ENCODE assay signal across 23 cellular contexts in the genomic region with DNA sequence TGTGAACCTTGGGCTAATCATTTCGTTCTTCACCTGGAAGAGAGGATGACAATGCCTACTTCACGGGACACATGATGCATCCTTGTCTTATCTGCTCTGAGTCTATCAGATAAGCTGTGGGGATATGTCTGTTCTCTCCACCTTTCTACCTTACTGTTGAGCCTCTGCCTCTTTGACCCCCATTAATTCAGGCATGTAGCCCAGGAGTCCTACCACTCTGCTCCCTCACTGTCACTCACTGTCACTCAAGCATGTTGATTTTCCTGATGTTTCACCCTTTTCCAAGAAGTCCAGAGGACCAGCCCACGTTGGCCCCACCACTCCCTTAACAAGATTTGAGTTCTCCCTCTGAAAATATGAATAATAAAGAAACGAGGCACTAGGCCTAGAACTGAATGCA.
"Had no signal": no experiment of that assay in that cellular context is flagged by ENCODE, and none has a peak within 500 bp of the region (broad histone marks: within the 10 kb centered on the region; RNA-seq: fewer than 3 reads in every experiment).

No MANE protein-coding gene starts in this region.

- H3K9me3 ChIP-seq: left lung, sigmoid colon, testis had no signal

- H3K27ac Mint-ChIP-seq: activated B cell treated with CpG ODN at 0.5 μM for 24 hours; activated CD4-positive, alpha-beta T cell treated with anti-CD3 and anti-CD28 coated beads for 36 hours; activated naive CD8-positive, alpha-beta T cell treated with anti-CD3 and anti-CD28 coated beads, Interleukin-2, amount 10 ng/mL, durations not matched to agents 7 days and 5 days had no signal

- H3K27ac ChIP-seq: foreskin keratinocyte, hepatocyte, sigmoid colon, testis had no signal

- H3K4me3 Mint-ChIP-seq: activated CD4-positive, alpha-beta T cell treated with anti-CD3 and anti-CD28 coated beads for 36 hours; activated naive CD8-positive, alpha-beta T cell treated with anti-CD3 and anti-CD28 coated beads, Interleukin-2, amount 10 ng/mL, durations not matched to agents 7 days and 5 days; natural killer cell had no signal

- H3K27me3 ChIP-seq: testis had no signal

- H3K4me3 ChIP-seq: hepatocyte, lung, sigmoid colon, testis had no signal

- H3K9me3 Mint-ChIP-seq: activated B cell treated with CpG ODN at 0.5 μM for 24 hours; activated naive CD8-positive, alpha-beta T cell treated with anti-CD3 and anti-CD28 coated beads, Interleukin-2, amount 10 ng/mL, durations not matched to agents 7 days and 5 days; natural killer cell had no signal

- H3K36me3 ChIP-seq: left lung, sigmoid colon had no signal

- DNase-seq: activated B cell treated with CpG ODN at 0.5 μM for 24 hours; activated CD4-positive, alpha-beta T cell treated with anti-CD3 and anti-CD28 coated beads for 36 hours; activated CD4-positive, alpha-beta T cell treated with anti-CD3 and anti-CD28 coated beads, Interleukin-2, amount 50 U/mL, for 48 hours; activated naive CD4-positive, alpha-beta T cell treated with Interleukin-2 at 50 U/mL for 16 hours; activated naive CD8-positive, alpha-beta T cell treated with anti-CD3 and anti-CD28 coated beads, Interleukin-2, amount 10 ng/mL, durations not matched to agents 7 days and 5 days; activated T-cell treated with anti-CD3 and anti-CD28 coated beads, Interleukin-2, amount 50 U/mL, for 48 hours; amniotic stem cell; cerebellar nuclear complex; cortex of kidney; foreskin keratinocyte; kidney glomerular epithelial cell; occipital lobe; sigmoid colon; stimulated activated CD4-positive, alpha-beta T cell treated with anti-CD3 and anti-CD28 coated beads, Interleukin-2, amount 100 ng/mL, for 48 hours; stimulated activated CD8-positive, alpha-beta memory T cell treated with anti-CD3 and anti-CD28 coated beads, Interleukin-4, amount 100 ng/mL, for 48 hours; stimulated activated naive CD4-positive, alpha-beta T cell; T-helper 9 cell; testis; trophoblast cell had no signal

- ATAC-seq: activated CD4-positive, alpha-beta T cell treated with anti-CD3 and anti-CD28 coated beads for 36 hours had no signal

- H3K36me3 Mint-ChIP-seq: activated naive CD8-positive, alpha-beta T cell treated with anti-CD3 and anti-CD28 coated beads, Interleukin-2, amount 10 ng/mL, durations not matched to agents 7 days and 5 days; natural killer cell had no signal

- H3K79me2 ChIP-seq: hepatocyte had no signal
